Comparison of ENCODE assay signal across 1 cellular context in the genomic region with DNA sequence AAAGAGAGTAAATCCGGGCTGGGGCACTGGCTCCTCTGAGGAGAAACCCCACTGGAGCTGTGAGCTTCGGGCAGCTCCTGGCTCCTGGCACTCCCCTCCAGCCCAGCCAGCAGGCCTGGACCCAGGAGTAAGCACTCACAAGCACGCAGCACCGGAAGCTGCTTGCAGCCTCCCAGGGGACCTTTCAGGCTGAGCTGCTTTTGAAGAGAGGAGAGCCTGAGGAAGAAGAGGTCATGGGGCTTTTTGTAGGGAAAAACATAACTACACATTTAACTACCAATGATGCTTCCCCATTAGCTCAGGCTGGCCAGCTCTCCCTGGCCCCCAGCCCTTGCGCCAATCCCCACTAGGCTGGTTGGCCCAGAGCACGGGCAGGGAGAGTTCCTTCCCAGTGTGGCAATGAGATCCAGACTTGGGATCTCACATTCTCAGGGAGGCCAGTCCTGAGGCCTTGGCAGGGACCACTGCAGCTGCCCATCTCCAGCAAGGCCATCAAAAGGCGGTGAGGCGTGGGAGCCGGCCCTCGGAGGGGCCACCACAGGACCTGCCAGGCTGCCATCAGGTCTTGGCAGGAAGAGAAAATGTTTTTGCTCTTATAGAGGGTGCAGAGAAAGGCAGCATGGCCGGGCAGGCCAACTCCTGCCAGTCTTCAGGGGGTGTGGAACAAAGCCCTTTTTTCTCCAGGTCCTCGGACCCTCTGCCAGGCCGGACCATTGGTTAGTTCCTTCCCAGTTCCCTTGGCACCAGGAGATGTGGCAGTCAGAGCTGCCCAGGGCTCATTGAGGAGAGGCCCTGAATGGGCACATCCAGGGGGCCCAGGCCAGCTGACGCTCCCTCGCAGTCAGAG.
TF ChIP-seq lines count a peak whose summit lies in the region.

No MANE protein-coding gene starts in this region.

TF ChIP-seq in GM23338, 12 proteins besides CTCF, POLR2A, EP300 and RAD21:
- TF ChIP-seq POLR2AphosphoS5 (IDR thresholded peaks at IDR 0.05; ENCODE audit: low read depth) (no peak), EZH2 (IDR thresholded peaks at IDR 0.05; ENCODE audit: low read depth, unreplicated experiment) (no peak), NANOG (IDR thresholded peaks at IDR 0.05; ENCODE audit: borderline replicate concordance) (no peak), EZH2phosphoT487 (IDR thresholded peaks at IDR 0.05; ENCODE audit: unreplicated experiment) (no peak), CREB1 (CRISPR knock-in tag; IDR thresholded peaks at IDR 0.05; ENCODE audit: low read depth) (no peak), STAT1 (IDR thresholded peaks at IDR 0.05; ENCODE audit: unreplicated experiment) (no peak), ZNF331 (CRISPR knock-in tag; IDR thresholded peaks at IDR 0.05; ENCODE audit: low read depth) (no peak), ZNF114 (CRISPR knock-in tag; IDR thresholded peaks at IDR 0.05) (no peak), JUNB (IDR thresholded peaks at IDR 0.05; ENCODE audit: unreplicated experiment) (no peak)
- TF ChIP-seq, protein P1, sequence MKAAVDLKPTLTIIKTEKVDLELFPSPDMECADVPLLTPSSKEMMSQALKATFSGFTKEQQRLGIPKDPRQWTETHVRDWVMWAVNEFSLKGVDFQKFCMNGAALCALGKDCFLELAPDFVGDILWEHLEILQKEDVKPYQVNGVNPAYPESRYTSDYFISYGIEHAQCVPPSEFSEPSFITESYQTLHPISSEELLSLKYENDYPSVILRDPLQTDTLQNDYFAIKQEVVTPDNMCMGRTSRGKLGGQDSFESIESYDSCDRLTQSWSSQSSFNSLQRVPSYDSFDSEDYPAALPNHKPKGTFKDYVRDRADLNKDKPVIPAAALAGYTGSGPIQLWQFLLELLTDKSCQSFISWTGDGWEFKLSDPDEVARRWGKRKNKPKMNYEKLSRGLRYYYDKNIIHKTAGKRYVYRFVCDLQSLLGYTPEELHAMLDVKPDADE (IDR thresholded peaks at IDR 0.05), result no peak
- TF ChIP-seq, protein P2, sequence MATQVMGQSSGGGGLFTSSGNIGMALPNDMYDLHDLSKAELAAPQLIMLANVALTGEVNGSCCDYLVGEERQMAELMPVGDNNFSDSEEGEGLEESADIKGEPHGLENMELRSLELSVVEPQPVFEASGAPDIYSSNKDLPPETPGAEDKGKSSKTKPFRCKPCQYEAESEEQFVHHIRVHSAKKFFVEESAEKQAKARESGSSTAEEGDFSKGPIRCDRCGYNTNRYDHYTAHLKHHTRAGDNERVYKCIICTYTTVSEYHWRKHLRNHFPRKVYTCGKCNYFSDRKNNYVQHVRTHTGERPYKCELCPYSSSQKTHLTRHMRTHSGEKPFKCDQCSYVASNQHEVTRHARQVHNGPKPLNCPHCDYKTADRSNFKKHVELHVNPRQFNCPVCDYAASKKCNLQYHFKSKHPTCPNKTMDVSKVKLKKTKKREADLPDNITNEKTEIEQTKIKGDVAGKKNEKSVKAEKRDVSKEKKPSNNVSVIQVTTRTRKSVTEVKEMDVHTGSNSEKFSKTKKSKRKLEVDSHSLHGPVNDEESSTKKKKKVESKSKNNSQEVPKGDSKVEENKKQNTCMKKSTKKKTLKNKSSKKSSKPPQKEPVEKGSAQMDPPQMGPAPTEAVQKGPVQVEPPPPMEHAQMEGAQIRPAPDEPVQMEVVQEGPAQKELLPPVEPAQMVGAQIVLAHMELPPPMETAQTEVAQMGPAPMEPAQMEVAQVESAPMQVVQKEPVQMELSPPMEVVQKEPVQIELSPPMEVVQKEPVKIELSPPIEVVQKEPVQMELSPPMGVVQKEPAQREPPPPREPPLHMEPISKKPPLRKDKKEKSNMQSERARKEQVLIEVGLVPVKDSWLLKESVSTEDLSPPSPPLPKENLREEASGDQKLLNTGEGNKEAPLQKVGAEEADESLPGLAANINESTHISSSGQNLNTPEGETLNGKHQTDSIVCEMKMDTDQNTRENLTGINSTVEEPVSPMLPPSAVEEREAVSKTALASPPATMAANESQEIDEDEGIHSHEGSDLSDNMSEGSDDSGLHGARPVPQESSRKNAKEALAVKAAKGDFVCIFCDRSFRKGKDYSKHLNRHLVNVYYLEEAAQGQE (IDR thresholded peaks at IDR 0.05; ENCODE audit: unreplicated experiment), result no peak
- TF ChIP-seq, protein P3, sequence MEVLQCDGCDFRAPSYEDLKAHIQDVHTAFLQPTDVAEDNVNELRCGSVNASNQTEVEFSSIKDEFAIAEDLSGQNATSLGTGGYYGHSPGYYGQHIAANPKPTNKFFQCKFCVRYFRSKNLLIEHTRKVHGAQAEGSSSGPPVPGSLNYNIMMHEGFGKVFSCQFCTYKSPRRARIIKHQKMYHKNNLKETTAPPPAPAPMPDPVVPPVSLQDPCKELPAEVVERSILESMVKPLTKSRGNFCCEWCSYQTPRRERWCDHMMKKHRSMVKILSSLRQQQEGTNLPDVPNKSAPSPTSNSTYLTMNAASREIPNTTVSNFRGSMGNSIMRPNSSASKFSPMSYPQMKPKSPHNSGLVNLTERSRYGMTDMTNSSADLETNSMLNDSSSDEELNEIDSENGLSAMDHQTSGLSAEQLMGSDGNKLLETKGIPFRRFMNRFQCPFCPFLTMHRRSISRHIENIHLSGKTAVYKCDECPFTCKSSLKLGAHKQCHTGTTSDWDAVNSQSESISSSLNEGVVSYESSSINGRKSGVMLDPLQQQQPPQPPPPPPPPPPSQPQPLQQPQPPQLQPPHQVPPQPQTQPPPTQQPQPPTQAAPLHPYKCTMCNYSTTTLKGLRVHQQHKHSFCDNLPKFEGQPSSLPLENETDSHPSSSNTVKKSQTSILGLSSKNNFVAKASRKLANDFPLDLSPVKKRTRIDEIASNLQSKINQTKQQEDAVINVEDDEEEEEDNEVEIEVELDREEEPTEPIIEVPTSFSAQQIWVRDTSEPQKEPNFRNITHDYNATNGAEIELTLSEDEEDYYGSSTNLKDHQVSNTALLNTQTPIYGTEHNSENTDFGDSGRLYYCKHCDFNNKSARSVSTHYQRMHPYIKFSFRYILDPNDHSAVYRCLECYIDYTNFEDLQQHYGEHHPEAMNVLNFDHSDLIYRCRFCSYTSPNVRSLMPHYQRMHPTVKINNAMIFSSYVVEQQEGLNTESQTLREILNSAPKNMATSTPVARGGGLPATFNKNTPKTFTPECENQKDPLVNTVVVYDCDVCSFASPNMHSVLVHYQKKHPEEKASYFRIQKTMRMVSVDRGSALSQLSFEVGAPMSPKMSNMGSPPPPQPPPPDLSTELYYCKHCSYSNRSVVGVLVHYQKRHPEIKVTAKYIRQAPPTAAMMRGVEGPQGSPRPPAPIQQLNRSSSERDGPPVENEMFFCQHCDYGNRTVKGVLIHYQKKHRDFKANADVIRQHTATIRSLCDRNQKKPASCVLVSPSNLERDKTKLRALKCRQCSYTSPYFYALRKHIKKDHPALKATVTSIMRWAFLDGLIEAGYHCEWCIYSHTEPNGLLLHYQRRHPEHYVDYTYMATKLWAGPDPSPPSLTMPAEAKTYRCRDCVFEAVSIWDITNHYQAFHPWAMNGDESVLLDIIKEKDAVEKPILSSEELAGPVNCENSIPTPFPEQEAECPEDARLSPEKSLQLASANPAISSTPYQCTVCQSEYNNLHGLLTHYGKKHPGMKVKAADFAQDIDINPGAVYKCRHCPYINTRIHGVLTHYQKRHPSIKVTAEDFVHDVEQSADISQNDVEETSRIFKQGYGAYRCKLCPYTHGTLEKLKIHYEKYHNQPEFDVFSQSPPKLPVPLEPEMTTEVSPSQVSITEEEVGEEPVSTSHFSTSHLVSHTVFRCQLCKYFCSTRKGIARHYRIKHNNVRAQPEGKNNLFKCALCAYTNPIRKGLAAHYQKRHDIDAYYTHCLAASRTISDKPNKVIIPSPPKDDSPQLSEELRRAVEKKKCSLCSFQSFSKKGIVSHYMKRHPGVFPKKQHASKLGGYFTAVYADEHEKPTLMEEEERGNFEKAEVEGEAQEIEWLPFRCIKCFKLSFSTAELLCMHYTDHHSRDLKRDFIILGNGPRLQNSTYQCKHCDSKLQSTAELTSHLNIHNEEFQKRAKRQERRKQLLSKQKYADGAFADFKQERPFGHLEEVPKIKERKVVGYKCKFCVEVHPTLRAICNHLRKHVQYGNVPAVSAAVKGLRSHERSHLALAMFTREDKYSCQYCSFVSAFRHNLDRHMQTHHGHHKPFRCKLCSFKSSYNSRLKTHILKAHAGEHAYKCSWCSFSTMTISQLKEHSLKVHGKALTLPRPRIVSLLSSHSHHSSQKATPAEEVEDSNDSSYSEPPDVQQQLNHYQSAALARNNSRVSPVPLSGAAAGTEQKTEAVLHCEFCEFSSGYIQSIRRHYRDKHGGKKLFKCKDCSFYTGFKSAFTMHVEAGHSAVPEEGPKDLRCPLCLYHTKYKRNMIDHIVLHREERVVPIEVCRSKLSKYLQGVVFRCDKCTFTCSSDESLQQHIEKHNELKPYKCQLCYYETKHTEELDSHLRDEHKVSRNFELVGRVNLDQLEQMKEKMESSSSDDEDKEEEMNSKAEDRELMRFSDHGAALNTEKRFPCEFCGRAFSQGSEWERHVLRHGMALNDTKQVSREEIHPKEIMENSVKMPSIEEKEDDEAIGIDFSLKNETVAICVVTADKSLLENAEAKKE (CRISPR knock-in tag; IDR thresholded peaks at IDR 0.05), result no peak
